ENCODE assay signal across 8 cellular contexts in the genomic region with DNA sequence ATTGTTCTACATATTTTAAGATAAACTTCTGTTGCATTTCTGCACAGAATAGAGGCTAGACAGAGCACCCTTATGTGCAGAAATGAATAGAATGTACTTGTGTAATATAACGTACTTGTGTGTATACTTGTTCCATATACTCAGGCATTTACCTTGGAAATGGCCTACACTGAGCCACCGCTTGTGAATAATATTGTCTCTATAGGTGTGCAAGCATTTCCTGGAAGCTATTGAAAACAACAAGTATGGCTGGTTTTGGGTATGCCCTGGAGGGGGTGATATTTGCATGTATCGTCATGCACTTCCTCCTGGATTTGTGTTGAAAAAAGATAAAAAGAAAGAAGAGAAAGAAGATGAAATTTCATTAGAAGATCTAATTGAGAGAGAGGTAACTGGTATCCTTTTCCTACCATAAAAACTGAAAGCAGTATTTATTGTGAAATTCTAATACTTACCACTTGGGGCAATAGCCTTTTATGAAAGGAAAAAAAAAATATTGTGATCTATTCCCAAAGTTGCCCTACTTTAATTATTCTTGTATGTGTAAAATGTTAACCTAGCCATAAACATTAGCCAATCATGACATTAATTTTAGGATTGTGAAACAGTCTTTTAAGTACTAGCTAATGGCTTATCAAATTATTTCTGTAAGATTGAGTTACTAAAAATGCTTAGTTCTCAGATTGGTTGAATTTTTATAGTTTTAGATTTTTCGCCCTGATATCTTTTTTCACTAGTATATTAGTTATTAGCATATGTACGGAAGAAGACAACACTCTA. TPM values are rescaled to one million over a fixed set of nuclear protein-coding genes. Genes with fewer than 3 reads are reported as not detected.
DNase-seq lines count a peak whose midpoint lies in the region; ATAC-seq, FAIRE-seq and TF ChIP-seq lines count a peak whose summit lies in the region.

No MANE protein-coding gene starts in this region.

- intact Hi-C loops in posterior vena cava (cut with DNase I): loop anchor here in 1 of 2 donors (5.0 kb wide), 1 partner anchor 138 kb away; no protein-coding TSS in a partner anchor

- ATAC-seq in GM18498 (IDR thresholded peaks at IDR 0.05; ENCODE audit: unreplicated experiment) (peak; percentile 60), HG03469 (IDR thresholded peaks at IDR 0.05; ENCODE audit: unreplicated experiment) (peak; percentile 52)

- TF ChIP-seq CTCF in epithelial cell of esophagus (IDR thresholded peaks at IDR 0.05; ENCODE audit: insufficient read depth, low read depth, low read length, missing control alignments): peak; percentile 19

- no peak overlapping the region for H3K4me3 ChIP-seq in epithelial cell of esophagus (ENCODE audit: low read length)

- peak; percentile 28 for DNase-seq in AG08395 (ENCODE audit: low spot score)
- peak; percentile 47 for DNase-seq in RCC 7860 (ENCODE audit: low spot score)
- DNase-seq in epithelial cell of esophagus (ENCODE audit: low read depth): peak; percentile 43
- peak; percentile 64 for DNase-seq in pons (ENCODE audit: low spot score)
- DNase-seq in posterior vena cava (ENCODE audit: low spot score): no peak
- no peak for DNase-seq in mesenteric fat pad (ENCODE audit: low spot score)

- peak; percentile 86 for FAIRE-seq in RCC 7860 (lab: Jason Lieb, UNC)

RNA-seq across cellular contexts. Expression of gene ZC3H15, which starts 18.0 kb away (rescaled TPM):
- 10 to 100 TPM; 46.3 to 54.3 TPM for total RNA-seq in posterior vena cava
- total RNA-seq in mesenteric fat pad: 59.5 TPM

Comparison
In these comparisons a context has a peak if more than half of its experiments do, and no peak if none do; other contexts are left out.
1. DNase-seq: peak in AG08395 (single experiment), RCC 7860 (single experiment), epithelial cell of esophagus (single experiment) and pons (single experiment); none in posterior vena cava (single experiment) and mesenteric fat pad (single experiment).